Comparison of ENCODE assay signal across 12 cellular contexts in genomic region chr9:76365028-76365427, GRCh38. TPM values are rescaled to one million over a fixed set of nuclear protein-coding genes. Genes with fewer than 3 reads are reported as not detected.
DNase-seq lines count a peak whose midpoint lies in the region; ATAC-seq and TF ChIP-seq lines count a peak whose summit lies in the region.
"Had no signal": no experiment of that assay in that cellular context is flagged by ENCODE, and none has a peak within 500 bp of the region (broad histone marks: within the 10 kb centered on the region; RNA-seq: fewer than 3 reads in every experiment).

No MANE protein-coding gene starts in this region.

- no peaks in the 10 kb centered on the region for H4K20me1 ChIP-seq in IMR-90 (ENCODE audit: insufficient read depth, low read length)
- H4K20me1 ChIP-seq: BLaER1 had no signal

- H2AK9ac ChIP-seq in IMR-90 (replicated peaks; ENCODE audit: low read depth, low read length, poor library complexity): no peak overlapping the region

- no peak overlapping the region for H2BK120ac ChIP-seq in IMR-90 (ENCODE audit: low read depth, low read length)

- H3K4me3 ChIP-seq in IMR-90 (ENCODE audit: insufficient read depth, low read depth, low read length) (no peak overlapping the region), left lung (no peak overlapping the region)
- H3K4me3 ChIP-seq: BLaER1 had no signal

- H2BK5ac ChIP-seq in IMR-90 (ENCODE audit: low read depth, low read length, poor library complexity, severe bottlenecking): no peak overlapping the region

- no peak overlapping the region for H3K56ac ChIP-seq in IMR-90 (ENCODE audit: extremely low read depth, insufficient read depth, low read length)

- POLR2A ChIA-PET in IMR-90 (lab: Charles Lee; ENCODE audit: unreplicated experiment): no interaction called here

- no CpG with 5 or more reads among the region's 1 CpG for WGBS in IMR-90 (ENCODE audit: extremely low coverage in 2 of 2, insufficient read length in 1 of 2), 2 experiments

- H3K9ac ChIP-seq in IMR-90 (ENCODE audit: low read depth, low read length): no peak overlapping the region
- H3K9ac ChIP-seq: BLaER1 had no signal

- no peak overlapping the region for H4K5ac ChIP-seq in IMR-90 (ENCODE audit: low read depth, low read length)

- H2AFZ ChIP-seq in IMR-90 (replicated peaks; ENCODE audit: low read length, poor library complexity): no peak overlapping the region

- H3K27me3 ChIP-seq in IMR-90 (ENCODE audit: control insufficient read depth, insufficient read depth, low read length): no peaks in the 10 kb centered on the region
- H3K27me3 ChIP-seq in left lung: no peaks in the 10 kb centered on the region
- H3K27me3 ChIP-seq: BLaER1 had no signal

- H3K14ac ChIP-seq in IMR-90 (replicated peaks; ENCODE audit: low read depth, low read length): no peak overlapping the region

- BruUV-seq in IMR-90 (replicated peaks; lab: Mats Ljungman, UMichigan): no TSS peak

- H3K9me3 Mint-ChIP-seq in activated naive CD4-positive, alpha-beta T cell treated with anti-CD3 and anti-CD28 coated beads, Interleukin-2, amount 50 U/mL, for 72 hours: no peaks in the 10 kb centered on the region

- no peak overlapping the region for H3K4ac ChIP-seq in IMR-90 (ENCODE audit: low read depth, low read length)

- ATAC-seq in IMR-90 (ENCODE audit: low read depth) (peak; percentile 72), left lung (peak; percentile 57), GM18867 (IDR thresholded peaks at IDR 0.05; ENCODE audit: unreplicated experiment) (no peak)
- ATAC-seq in activated naive CD4-positive, alpha-beta T cell treated with anti-CD3 and anti-CD28 coated beads, Interleukin-2, amount 50 U/mL, for 72 hours: no peak

- dilution Hi-C loops in IMR-90 (cut with HindIII; ENCODE audit: low sequenced_read_pairs, unreplicated experiment): no loop called here

- H3K4me2 ChIP-seq in IMR-90 (ENCODE audit: low read depth, low read length): no peak overlapping the region; the same call in 1 of the 2 replicates
- H3K4me2 ChIP-seq: BLaER1 had no signal

- H4K8ac ChIP-seq in IMR-90 (ENCODE audit: low read depth in 2 of 2, low read length in 2 of 2): no peak overlapping the region

- DNase-seq in AG20443 (ENCODE audit: low spot score): peak; percentile 38
- peak; percentile 38 for DNase-seq in IMR-90
- DNase-seq in dedifferentiated amniotic fluid mesenchymal stem cell (ENCODE audit: extremely low spot score): peak; percentile 51
- DNase-seq in left lung: no peak
- no peak for DNase-seq in activated naive CD4-positive, alpha-beta T cell treated with anti-CD3 and anti-CD28 coated beads, Interleukin-2, amount 50 U/mL, for 72 hours (ENCODE audit: low spot score in 2 of 2)
- DNase-seq in NCI-H1417 treated with DMSO at 0.1 percent for 48 hours (lab: John Stamatoyannopoulos, UW): no peak
- no peak for DNase-seq in COR-L47 (lab: John Stamatoyannopoulos, UW)
- DNase-seq: midbrain, T1000 had no signal

- CTCF ChIA-PET in IMR-90 (lab: Yijun Ruan, JAX): no interaction called here

- TF ChIP-seq POLR2A in IMR-90 (IDR thresholded peaks at IDR 0.05; ENCODE audit: low read depth, low read length): no peak

- TF ChIP-seq CTCF in IMR-90 (conservative IDR thresholded peaks at IDR 0.05; ENCODE audit: low read depth, low read length): no peak
- no peak for TF ChIP-seq CTCF in left lung (IDR thresholded peaks at IDR 0.05)

- H3K4me1 ChIP-seq in IMR-90 (ENCODE audit: control insufficient read depth, insufficient read depth, low read length) (peaks cover 2% of the 10 kb centered on the region; the same call in 1 of the 2 replicates), left lung (no peaks in the 10 kb centered on the region)

- H3K36me3 ChIP-seq in IMR-90 (ENCODE audit: control insufficient read depth, insufficient read depth, low read length) (no peaks in the 10 kb centered on the region), left lung (no peaks in the 10 kb centered on the region)
- H3K36me3 ChIP-seq: BLaER1 had no signal

- intact Hi-C loops in IMR-90 (cut with micrococcal nuclease) (no loop called here), left lung (cut with DNase I) (no loop called here)

- TF ChIP-seq RAD21 in IMR-90 (IDR thresholded peaks at IDR 0.05; ENCODE audit: low read length): no peak

- H3K27ac ChIP-seq in IMR-90 (ENCODE audit: insufficient read depth, low read length) (no peak overlapping the region), left lung (no peak overlapping the region)
- H3K27ac ChIP-seq: BLaER1 had no signal

- H3K18ac ChIP-seq in IMR-90 (ENCODE audit: low read depth, low read length): no peak overlapping the region

- H4K91ac ChIP-seq in IMR-90 (ENCODE audit: insufficient read depth, low read depth, low read length): no peak overlapping the region

- H3K9me1 ChIP-seq in IMR-90 (ENCODE audit: insufficient read depth, low read length): no peaks in the 10 kb centered on the region

- no peak overlapping the region for H2BK20ac ChIP-seq in IMR-90 (ENCODE audit: low read depth, low read length)

- no peak overlapping the region for H2AK5ac ChIP-seq in IMR-90 (ENCODE audit: low read depth, low read length)

- H3K9me3 ChIP-seq in IMR-90 (ENCODE audit: control insufficient read depth, insufficient read depth, low read length): no peaks in the 10 kb centered on the region
- no peaks in the 10 kb centered on the region for H3K9me3 ChIP-seq in left lung
- H3K9me3 ChIP-seq: BLaER1 had no signal

- H3K23ac ChIP-seq in IMR-90 (ENCODE audit: low read depth, low read length): no peak overlapping the region

- no peak overlapping the region for H3K27ac Mint-ChIP-seq in activated naive CD4-positive, alpha-beta T cell treated with anti-CD3 and anti-CD28 coated beads, Interleukin-2, amount 50 U/mL, for 72 hours
- H3K27ac Mint-ChIP-seq: brain had no signal

- in situ Hi-C loops in IMR-90 (cut with MboI; ENCODE audit: low sequenced_read_pairs): no loop called here

- H3K36me3 Mint-ChIP-seq in activated naive CD4-positive, alpha-beta T cell treated with anti-CD3 and anti-CD28 coated beads, Interleukin-2, amount 50 U/mL, for 72 hours: no peaks in the 10 kb centered on the region
- H3K36me3 Mint-ChIP-seq: brain had no signal

- no peaks in the 10 kb centered on the region for H3K79me1 ChIP-seq in IMR-90 (ENCODE audit: low read depth in 1 of 2, low read length in 2 of 2)

- H2BK15ac ChIP-seq in IMR-90 (ENCODE audit: low read depth, low read length): no peak overlapping the region

TF ChIP-seq in IMR-90, 13 proteins besides CTCF, POLR2A, EP300 and RAD21:
- TF ChIP-seq USF2 (IDR thresholded peaks at IDR 0.05; ENCODE audit: low read depth, low read length) (no peak), RCOR1 (IDR thresholded peaks at IDR 0.05; ENCODE audit: insufficient replicate concordance, low read length) (no peak), CHD1 (IDR thresholded peaks at IDR 0.05; ENCODE audit: low read depth, low read length) (no peak), ELK1 (IDR thresholded peaks at IDR 0.05; ENCODE audit: borderline replicate concordance, low read depth, low read length) (no peak), SMC3 (IDR thresholded peaks at IDR 0.05; ENCODE audit: low read depth, low read length) (no peak)

RNA-seq across cellular contexts. Expression of gene RFK, which starts 29.2 kb away (rescaled TPM):
- total RNA-seq in IMR-90 (2012; rRNA removed) (13.8 and 29.2 TPM in 2 replicates), left lung (10 to 100 TPM; 18.5 to 20.8 TPM)
- polyA plus RNA-seq in IMR-90 (2012; rRNA removed): 8.8 and 10.3 TPM in 2 replicates
- 5.1 and 7.3 TPM in 2 replicates for polyA plus RNA-seq in IMR-90 (2012; cell fraction: cytosol; rRNA removed)
- 2.7 and 3.2 TPM in 2 replicates for polyA plus RNA-seq in IMR-90 (2012; cell fraction: nucleus; rRNA removed; ENCODE audit: low replicate concordance)
- total RNA-seq in activated naive CD4-positive, alpha-beta T cell treated with anti-CD3 and anti-CD28 coated beads, Interleukin-2, amount 50 U/mL, for 72 hours: 10 to 100 TPM in 1 of 2 donors, 1 to 10 TPM in 1; 5.8 to 12.2 TPM

Comparison
In these comparisons a context has a peak if more than half of its experiments do, and no peak if none do; other contexts are left out.
1. DNase-seq: peak in AG20443 (single experiment), IMR-90 (single experiment) and dedifferentiated amniotic fluid mesenchymal stem cell (single experiment); none in left lung (0 of 2), activated naive CD4-positive, alpha-beta T cell treated with anti-CD3 and anti-CD28 coated beads, Interleukin-2, amount 50 U/mL, for 72 hours (0 of 2), NCI-H1417 treated with DMSO at 0.1 percent for 48 hours (single experiment) and COR-L47 (single experiment).
2. ATAC-seq: peak in IMR-90 (single experiment) and left lung (single experiment); none in activated naive CD4-positive, alpha-beta T cell treated with anti-CD3 and anti-CD28 coated beads, Interleukin-2, amount 50 U/mL, for 72 hours (0 of 2) and GM18867 (single experiment).